Comparison of ENCODE assay signal across 1 cellular context in genomic region chrX:40647307-40648197, GRCh38.
TF ChIP-seq lines count a peak whose summit lies in the region.

TSS of gene CXorf38 (minus strand) at chrX:40647561. CDS start at chrX:40647520, 41 bp downstream.

TF ChIP-seq in HepG2, 621 proteins besides CTCF, POLR2A, EP300 and RAD21 (continued from another document and continues in another):
- TF ChIP-seq UBTF (CRISPR knock-in tag; IDR thresholded peaks at IDR 0.05) = peak; percentile 40; the same call in 1 of the 2 replicates
- peak; percentile 34; the same call in 1 of the 2 replicates for TF ChIP-seq TAF1 (CRISPR knock-in tag; IDR thresholded peaks at IDR 0.05)
- TF ChIP-seq ZNF616 (CRISPR knock-in tag; IDR thresholded peaks at IDR 0.05; ENCODE audit: low read depth) = 0 out of 2 replicates have a peak, but pooled peaks have one; percentile 41
- no peak for TF ChIP-seq MED8 (CRISPR knock-in tag; IDR thresholded peaks at IDR 0.05; ENCODE audit: insufficient replicate concordance)
- TF ChIP-seq NCOA5 (CRISPR knock-in tag; IDR thresholded peaks at IDR 0.05) = no peak
- TF ChIP-seq ZNF260 (CRISPR knock-in tag; IDR thresholded peaks at IDR 0.05; ENCODE audit: borderline replicate concordance, low read depth) = no peak
- TF ChIP-seq ARID4A (CRISPR knock-in tag; IDR thresholded peaks at IDR 0.05; ENCODE audit: borderline replicate concordance) = peak; percentile 72; the same call in 1 of the 2 replicates
- no peak for TF ChIP-seq ZNF318 (CRISPR knock-in tag; IDR thresholded peaks at IDR 0.05)
- TF ChIP-seq CHD2 (IDR thresholded peaks at IDR 0.05; ENCODE audit: low read depth, low read length) = no peak
- TF ChIP-seq HNRNPLL (IDR thresholded peaks at IDR 0.05; ENCODE audit: low read depth, low read length, poor library complexity, severe bottlenecking) = peak; percentile 37
- TF ChIP-seq SP5 (CRISPR knock-in tag; IDR thresholded peaks at IDR 0.05; ENCODE audit: borderline replicate concordance, low read depth) = 0 out of 2 replicates have a peak, but pooled peaks have one; percentile 27
- peak; percentile 23; the same call in 1 of the 2 replicates for TF ChIP-seq ETV5 (CRISPR knock-in tag; IDR thresholded peaks at IDR 0.05; ENCODE audit: borderline replicate concordance)
- no peak for TF ChIP-seq ZNF207 (IDR thresholded peaks at IDR 0.05; ENCODE audit: borderline replicate concordance)
- no peak for TF ChIP-seq LCORL (IDR thresholded peaks at IDR 0.05)
- no peak for TF ChIP-seq LCORL (CRISPR knock-in tag; IDR thresholded peaks at IDR 0.05)
- TF ChIP-seq ZNF33A (CRISPR knock-in tag; IDR thresholded peaks at IDR 0.05; ENCODE audit: borderline replicate concordance) = no peak
- TF ChIP-seq HNRNPK (IDR thresholded peaks at IDR 0.05; ENCODE audit: low read depth, low read length, poor library complexity, severe bottlenecking) = peak; percentile 72
- TF ChIP-seq ZNF788 (CRISPR knock-in tag; IDR thresholded peaks at IDR 0.05; ENCODE audit: borderline replicate concordance) = 0 out of 2 replicates have a peak, but pooled peaks have one; percentile 20
- no peak for TF ChIP-seq ZGPAT (CRISPR knock-in tag; IDR thresholded peaks at IDR 0.05)
- TF ChIP-seq GATAD2A (CRISPR knock-in tag; IDR thresholded peaks at IDR 0.05) = no peak
- TF ChIP-seq ZNF883 (CRISPR knock-in tag; IDR thresholded peaks at IDR 0.05; ENCODE audit: not compliant biosample characterization) = no peak
- no peak for TF ChIP-seq ZBTB43 (CRISPR knock-in tag; conservative IDR thresholded peaks at IDR 0.05)
- TF ChIP-seq GABPB1 (CRISPR knock-in tag; IDR thresholded peaks at IDR 0.05) = peak; percentile 69
- TF ChIP-seq TEF (CRISPR knock-in tag; IDR thresholded peaks at IDR 0.05) = no peak
- peak; percentile 80 for TF ChIP-seq RBFOX2 (IDR thresholded peaks at IDR 0.05; ENCODE audit: low read depth, low read length)
- TF ChIP-seq ZNF513 (CRISPR knock-in tag; conservative IDR thresholded peaks at IDR 0.05) = no peak
- TF ChIP-seq REST (IDR thresholded peaks at IDR 0.05; ENCODE audit: borderline replicate concordance in 1 of 2, low read depth in 1 of 2, low read length in 2 of 2) = no peak
- peak; percentile 34; the same call in 1 of the 2 replicates for TF ChIP-seq SALL1 (CRISPR knock-in tag; IDR thresholded peaks at IDR 0.05)
- peak; percentile 95 for TF ChIP-seq KDM2A (CRISPR knock-in tag; IDR thresholded peaks at IDR 0.05; ENCODE audit: borderline replicate concordance, low read depth)
- TF ChIP-seq TGIF2 (CRISPR knock-in tag; IDR thresholded peaks at IDR 0.05) = 0 out of 2 replicates have a peak, but pooled peaks have one; percentile 7
- peak; percentile 74 for TF ChIP-seq PHF8 (CRISPR knock-in tag; IDR thresholded peaks at IDR 0.05)
